In the genomic region with DNA sequence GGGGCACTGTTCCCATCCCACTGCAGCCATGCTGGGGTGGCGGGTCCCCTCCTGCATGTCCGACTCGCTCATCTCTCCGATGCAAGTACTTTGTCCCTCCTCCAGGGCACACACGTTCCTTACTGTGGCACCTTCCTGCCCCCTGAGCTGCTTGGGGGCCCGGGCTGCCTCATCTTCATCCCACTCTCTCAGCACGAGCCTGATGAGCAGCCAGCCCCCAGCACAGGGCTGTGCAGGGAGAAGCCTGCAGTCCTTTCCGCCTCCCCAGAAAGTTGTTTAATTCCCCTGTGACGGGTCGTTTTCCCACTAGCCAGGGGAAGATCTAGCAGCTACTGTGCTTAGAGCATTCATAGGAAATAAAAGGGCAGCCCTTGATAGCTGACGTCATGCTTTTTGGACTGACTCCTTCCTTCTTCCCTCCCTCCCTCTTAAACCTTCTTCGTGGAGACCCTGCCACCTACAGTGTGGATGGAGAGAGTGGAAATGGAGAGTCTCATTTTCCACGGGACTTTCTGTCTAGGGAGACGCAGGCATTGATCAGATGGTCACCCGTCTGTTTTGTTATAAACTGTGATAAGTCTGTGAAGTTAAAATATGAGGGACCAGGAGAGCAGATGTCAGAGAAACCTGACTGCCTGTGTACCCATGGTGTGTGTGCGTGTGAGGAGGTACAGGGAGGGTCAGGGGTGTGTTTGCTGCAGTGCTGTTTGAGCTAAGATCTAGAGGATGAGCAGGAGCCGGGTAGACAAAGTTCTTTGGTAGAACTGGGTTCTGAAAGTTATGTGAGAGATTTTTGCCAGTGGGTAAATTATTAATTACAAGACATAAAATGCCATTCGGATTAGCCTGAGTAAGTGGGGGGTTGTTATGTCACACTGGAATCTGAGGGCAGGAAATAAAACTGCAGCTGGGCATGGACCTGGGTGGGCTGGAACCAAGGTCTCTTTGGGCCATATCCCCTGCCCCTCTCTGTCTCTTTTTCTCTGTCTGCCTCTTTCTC, we compare ENCODE assay signal across 19 cellular contexts. TPM values are rescaled to one million over a fixed set of nuclear protein-coding genes. Genes with fewer than 3 reads are reported as not detected.
DNase-seq lines count a peak whose midpoint lies in the region; ATAC-seq, FAIRE-seq and TF ChIP-seq lines count a peak whose summit lies in the region.
"Had no signal": no experiment of that assay in that cellular context is flagged by ENCODE, and none has a peak within 500 bp of the region (broad histone marks: within the 10 kb centered on the region; RNA-seq: fewer than 3 reads in every experiment).

No MANE protein-coding gene starts in this region.

- TF ChIP-seq CTCF in body of pancreas (IDR thresholded peaks at IDR 0.05) = no peak
- TF ChIP-seq CTCF in PC-9 (conservative IDR thresholded peaks at IDR 0.05) = no peak

- H3K79me2 ChIP-seq in PC-9 (ENCODE audit: low read depth) = no peaks in the 10 kb centered on the region

- CTCF ChIA-PET in PC-9 (lab: Charles Lee) = no interaction called here

- ATAC-seq in body of pancreas (peak; percentile 81), sciatic nerve (peak; percentile 59)

- DNase-seq in DMS53 (lab: John Stamatoyannopoulos, UW) (peak; percentile 9), DMS53 treated with DMSO at 0.1 percent for 48 hours (lab: John Stamatoyannopoulos, UW; ENCODE audit: unreplicated experiment) (no peak), body of pancreas (peak in 2 of 4 donors; percentile 29 to 30), kidney glomerular epithelial cell (lab: John Stamatoyannopoulos, UW) (peak; percentile 86), sciatic nerve (ENCODE audit: low spot score) (no peak), PC-9 (no peak), frontal cortex (ENCODE audit: low spot score in 2 of 2) (no peak), MG63 (no peak)
- DNase-seq: activated CD4-positive, CD25-positive, alpha-beta regulatory T cell; MM.1S; naive B cell; NCI-H2029; NCI-H526 treated with DMSO at 0.1 percent for 48 hours; retina; tibial artery had no signal

- H3K4me2 ChIP-seq in PC-9 = no peak overlapping the region

- TF ChIP-seq POLR2A in body of pancreas (IDR thresholded peaks at IDR 0.05) = peak in 2 of 3 donors; percentile 29 to 59

- H3F3A ChIP-seq in PC-9 (ENCODE audit: insufficient read depth, low read depth) = no peaks in the 10 kb centered on the region

- H3K36me3 ChIP-seq in body of pancreas (replicated peaks in 1 of 2; ENCODE audit: insufficient read depth in 1 of 2, low read depth in 2 of 2) (no peaks in the 10 kb centered on the region), PC-9 (ENCODE audit: low read depth) (no peaks in the 10 kb centered on the region), MG63 (no peaks in the 10 kb centered on the region)
- H3K36me3 ChIP-seq: HAP-1 had no signal

- H3K9me2 ChIP-seq in PC-9 (ENCODE audit: insufficient read depth) = no peaks in the 10 kb centered on the region

- H3K27me3 ChIP-seq in body of pancreas (no peaks in the 10 kb centered on the region), PC-9 (ENCODE audit: insufficient read depth, low read depth) (peaks cover 31% of the 10 kb centered on the region; the same call in 1 of the 2 replicates), MG63 (no peaks in the 10 kb centered on the region)
- H3K27me3 ChIP-seq: dorsolateral prefrontal cortex, tibial artery had no signal

- H3K4me1 ChIP-seq in body of pancreas (peaks cover 6% of the 10 kb centered on the region), PC-9 (replicated peaks; ENCODE audit: insufficient read depth) (no peaks in the 10 kb centered on the region)
- H3K4me1 ChIP-seq: HAP-1 had no signal

- no peaks in the 10 kb centered on the region for H4K20me1 ChIP-seq in PC-9 (ENCODE audit: insufficient read depth)

- BruUV-seq in PC-9 (replicated peaks; lab: Mats Ljungman, UMichigan) = no TSS peak

- H3K4me3 ChIP-seq in body of pancreas (no peak overlapping the region), PC-9 (no peak overlapping the region), MG63 (no peak overlapping the region)
- H3K4me3 ChIP-seq: dorsolateral prefrontal cortex, HAP-1, tibial artery had no signal

- H3K27ac ChIP-seq in body of pancreas (peak overlapping the region; percentile 36 to 81 (median 70)), PC-9 (no peak overlapping the region)
- H3K27ac ChIP-seq: 22Rv1, dorsolateral prefrontal cortex, tibial artery had no signal

- no peak overlapping the region for H2AFZ ChIP-seq in PC-9

- POLR2A ChIA-PET in PC-9 (lab: Charles Lee; ENCODE audit: unreplicated experiment) = no interaction called here

- intact Hi-C loops in body of pancreas (cut with DNase I) (no loop called here), sciatic nerve (cut with DNase I) (no loop called here), PC-9 (cut with micrococcal nuclease; ENCODE audit: unreplicated experiment) (no loop called here)

- no peaks in the 10 kb centered on the region for H3K9me3 ChIP-seq in body of pancreas
- H3K9me3 ChIP-seq in PC-9 (ENCODE audit: insufficient read depth, low read depth) = no peaks in the 10 kb centered on the region
- no peaks in the 10 kb centered on the region for H3K9me3 ChIP-seq in MG63
- H3K9me3 ChIP-seq: HAP-1, tibial artery had no signal

- no peak for FAIRE-seq in frontal cortex (lab: Jason Lieb, UNC)
- FAIRE-seq: HTR-8/SVneo had no signal

- 37 to 42% methylated on average over 18 of the region's 18 CpGs for WGBS in body of pancreas, 2 donors

RNA-seq across cellular contexts. Expression of a gene that starts 34.3 kb away (rescaled TPM):
- 1 to 10 TPM; 3.3 to 3.9 TPM for total RNA-seq in body of pancreas
- total RNA-seq in sciatic nerve = 91.6 TPM
- not detected in 2 replicates for total RNA-seq in PC-9 (2021)
- total RNA-seq in frontal cortex = 35.5 TPM
- total RNA-seq in MG63 (2014; rRNA removed; shearing (Covaris generic); ENCODE audit: low replicate concordance) = 1.3 and 4.0 TPM in 2 replicates

Comparison
In these comparisons a context has a peak if more than half of its experiments do, and no peak if none do; other contexts are left out.
1. DNase-seq: peak in DMS53 (single experiment) and kidney glomerular epithelial cell (single experiment); none in DMS53 treated with DMSO at 0.1 percent for 48 hours (single experiment), sciatic nerve (single experiment), PC-9 (0 of 2), frontal cortex (0 of 2) and MG63 (single experiment).